ENCODE assay signal across 17 cellular contexts in genomic region chr11:3232956-3233355, GRCh38. TPM values are rescaled to one million over a fixed set of nuclear protein-coding genes. Genes with fewer than 3 reads are reported as not detected.
A peak's percentile ranks its signal among the peaks of the same experiment; 100 is the strongest.
DNase-seq lines count a peak whose midpoint lies in the region; ATAC-seq and TF ChIP-seq lines count a peak whose summit lies in the region.
"Had no signal": no experiment of that assay in that cellular context is flagged by ENCODE, and none has a peak within 500 bp of the region (broad histone marks: within the 10 kb centered on the region; RNA-seq: fewer than 3 reads in every experiment).

No MANE protein-coding gene starts in this region.

- intact Hi-C loops in activated CD4-positive, alpha-beta T cell treated with anti-CD3 and anti-CD28 coated beads, Interleukin-2, amount 10 ng/mL, durations not matched to agents 24 days and 14 days (cut with micrococcal nuclease): no loop called here
- intact Hi-C loops in mucosa of descending colon (cut with DNase I, micrococcal nuclease): no loop called here

- H3K27ac Mint-ChIP-seq in activated CD4-positive, alpha-beta T cell treated with anti-CD3 and anti-CD28 coated beads, Interleukin-2, amount 10 ng/mL, durations not matched to agents 24 days and 14 days: no peak overlapping the region
- H3K27ac Mint-ChIP-seq: B cell; CD4-positive, alpha-beta T cell had no signal

- H3K27ac ChIP-seq in osteoblast (ENCODE audit: low read depth, low read length): no peak overlapping the region

- no peak for TF ChIP-seq CTCF in osteoblast (IDR thresholded peaks at IDR 0.05; ENCODE audit: extremely low read depth, low read depth, low read length)
- no peak for TF ChIP-seq CTCF in mucosa of descending colon (IDR thresholded peaks at IDR 0.05)

- no peak overlapping the region for H3K4me2 ChIP-seq in osteoblast (ENCODE audit: insufficient read depth, low read length)

- H3K4me1 ChIP-seq in osteoblast (ENCODE audit: insufficient read depth, low read length) (no peaks in the 10 kb centered on the region), mucosa of descending colon (ENCODE audit: low read depth) (no peaks in the 10 kb centered on the region)

- H3K27me3 Mint-ChIP-seq in activated CD4-positive, alpha-beta T cell treated with anti-CD3 and anti-CD28 coated beads, Interleukin-2, amount 10 ng/mL, durations not matched to agents 24 days and 14 days: peaks cover 4% of the 10 kb centered on the region
- H3K27me3 Mint-ChIP-seq: B cell; CD4-positive, alpha-beta T cell had no signal

- H4K20me1 ChIP-seq in osteoblast (ENCODE audit: insufficient read depth, low read length): no peaks in the 10 kb centered on the region

- H3K9me3 ChIP-seq in osteoblast (ENCODE audit: low read depth, low read length): no peaks in the 10 kb centered on the region
- H3K9me3 ChIP-seq in mucosa of descending colon: no peaks in the 10 kb centered on the region

- H3K4me1 Mint-ChIP-seq in activated CD4-positive, alpha-beta T cell treated with anti-CD3 and anti-CD28 coated beads, Interleukin-2, amount 10 ng/mL, durations not matched to agents 24 days and 14 days: no peaks in the 10 kb centered on the region
- H3K4me1 Mint-ChIP-seq: B cell had no signal

- H3K9me3 Mint-ChIP-seq in activated CD4-positive, alpha-beta T cell treated with anti-CD3 and anti-CD28 coated beads, Interleukin-2, amount 10 ng/mL, durations not matched to agents 24 days and 14 days: no peaks in the 10 kb centered on the region
- H3K9me3 Mint-ChIP-seq: CD4-positive, alpha-beta T cell had no signal

- H3K36me3 ChIP-seq in H7 (replicated peaks; ENCODE audit: control insufficient read depth, insufficient read depth, low read length) (no peaks in the 10 kb centered on the region), osteoblast (ENCODE audit: insufficient read depth, low read length) (no peaks in the 10 kb centered on the region), mucosa of descending colon (ENCODE audit: low read depth) (no peaks in the 10 kb centered on the region)

- H2AFZ ChIP-seq in osteoblast (ENCODE audit: low read length): no peak overlapping the region

- ATAC-seq in mucosa of descending colon (no peak), HG02571 (IDR thresholded peaks at IDR 0.05; ENCODE audit: unreplicated experiment) (no peak)

- H3K79me2 ChIP-seq in osteoblast (ENCODE audit: insufficient read depth, low read length): no peaks in the 10 kb centered on the region

- DNase-seq in activated CD4-positive, alpha-beta T cell treated with anti-CD3 and anti-CD28 coated beads, Interleukin-2, amount 10 ng/mL, durations not matched to agents 24 days and 14 days: peak; percentile 39
- no peak for DNase-seq in activated CD4-positive, alpha-beta T cell treated with anti-CD3 and anti-CD28 coated beads, Interleukin-2, amount 50 U/mL, for 4 hours
- DNase-seq in H7: peak; percentile 22
- peak; percentile 67 for DNase-seq in osteoblast (ENCODE audit: insufficient read length, low spot score, missing footprints)
- DNase-seq in activated CD8-positive, alpha-beta memory T cell treated with anti-CD3 and anti-CD28 coated beads for 24 hours: no peak
- no peak for DNase-seq in mucosa of descending colon
- DNase-seq: ACHN; Calu3; CD4-positive, alpha-beta T cell; DMS153; EL; IMR-90; KBM-7 had no signal

- no peak overlapping the region for H3K4me3 ChIP-seq in H7 (ENCODE audit: insufficient read depth, low read depth, low read length)
- H3K4me3 ChIP-seq in osteoblast (ENCODE audit: insufficient read depth, low read length): no peak overlapping the region
- H3K4me3 ChIP-seq in mucosa of descending colon: no peak overlapping the region

- no peak overlapping the region for H3K4me3 Mint-ChIP-seq in activated CD4-positive, alpha-beta T cell treated with anti-CD3 and anti-CD28 coated beads, Interleukin-2, amount 10 ng/mL, durations not matched to agents 24 days and 14 days
- H3K4me3 Mint-ChIP-seq: B cell; CD4-positive, alpha-beta T cell had no signal

- H3K36me3 Mint-ChIP-seq in activated CD4-positive, alpha-beta T cell treated with anti-CD3 and anti-CD28 coated beads, Interleukin-2, amount 10 ng/mL, durations not matched to agents 24 days and 14 days (ENCODE audit: low read depth): no peaks in the 10 kb centered on the region

- H3K27me3 ChIP-seq in H7 (ENCODE audit: control insufficient read depth, insufficient read depth, low read length): no peaks in the 10 kb centered on the region
- peaks cover 41% of the 10 kb centered on the region for H3K27me3 ChIP-seq in osteoblast (ENCODE audit: insufficient read depth, low read length)

RNA-seq across cellular contexts. Expression of gene MRGPRE, which starts 0.7 kb away (rescaled TPM):
- not detected in 2 replicates for total RNA-seq in activated CD4-positive, alpha-beta T cell treated with anti-CD3 and anti-CD28 coated beads, Interleukin-2, amount 10 ng/mL, durations not matched to agents 24 days and 14 days
- total RNA-seq in H7 (2014; rRNA removed; shearing (Covaris generic)): not detected in 2 replicates
- total RNA-seq in osteoblast: under 0.01 TPM in 1 of 2 replicates, not detected in the other
- 1 to 10 TPM in 1 of 3 donors, not detected in 2; 1.2 TPM for total RNA-seq in mucosa of descending colon
- total RNA-seq: A172; B cell; Calu3; CD4-positive, alpha-beta T cell; IMR-90 had no signal

RNA-seq across cellular contexts. Expression of gene MRGPRG, which starts 14.3 kb away (rescaled TPM):
- not detected in 2 replicates for total RNA-seq in activated CD4-positive, alpha-beta T cell treated with anti-CD3 and anti-CD28 coated beads, Interleukin-2, amount 10 ng/mL, durations not matched to agents 24 days and 14 days
- not detected in 2 replicates for total RNA-seq in H7 (2014; rRNA removed; shearing (Covaris generic))
- total RNA-seq in osteoblast (not detected in 2 replicates), mucosa of descending colon (not detected)
- total RNA-seq: A172; B cell; Calu3; CD4-positive, alpha-beta T cell; HT-29; IMR-90 had no signal

Comparison
In these comparisons a context has a peak if more than half of its experiments do, and no peak if none do; other contexts are left out.
1. DNase-seq: peak in activated CD4-positive, alpha-beta T cell treated with anti-CD3 and anti-CD28 coated beads, Interleukin-2, amount 10 ng/mL, durations not matched to agents 24 days and 14 days (single experiment), H7 (single experiment) and osteoblast (single experiment); none in activated CD4-positive, alpha-beta T cell treated with anti-CD3 and anti-CD28 coated beads, Interleukin-2, amount 50 U/mL, for 4 hours (0 of 2), activated CD8-positive, alpha-beta memory T cell treated with anti-CD3 and anti-CD28 coated beads for 24 hours (single experiment) and mucosa of descending colon (0 of 3).